23 cellular contexts compared by ENCODE assay signal in the genomic region with DNA sequence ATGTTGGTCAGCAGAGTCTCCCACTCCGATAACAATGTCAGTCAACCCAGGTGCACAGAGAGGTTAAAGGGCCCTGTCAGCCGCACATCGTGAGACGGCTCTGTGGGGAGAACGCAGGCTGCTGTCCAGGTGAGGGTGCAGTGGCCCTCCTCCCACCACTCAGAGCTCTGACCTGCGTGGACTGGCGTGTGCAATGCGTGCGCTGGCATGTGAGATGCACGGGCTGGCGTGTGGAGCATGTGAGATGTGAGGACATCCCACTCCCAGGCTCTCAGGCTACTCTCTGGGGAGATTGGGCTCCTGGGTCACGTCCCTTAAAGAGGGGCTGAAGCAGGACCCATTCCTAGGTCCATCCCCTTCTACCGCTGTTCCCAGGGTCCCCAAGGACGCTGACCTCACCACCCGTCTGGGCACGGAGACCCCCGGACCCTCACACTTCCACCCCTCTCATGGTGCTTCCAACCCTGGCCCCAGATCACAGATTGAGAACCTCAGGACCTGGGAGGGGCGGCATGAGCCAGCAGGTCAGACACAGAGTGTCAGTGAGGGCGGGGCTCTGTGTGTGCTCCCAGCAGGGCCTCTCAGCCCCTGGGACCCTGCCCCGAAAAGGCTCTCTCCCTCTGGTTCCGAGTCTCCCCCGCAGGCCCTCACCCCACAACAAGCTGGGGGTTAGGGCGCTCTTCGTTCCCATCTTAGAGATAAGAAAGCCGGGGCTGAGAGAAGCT. TPM values are rescaled to one million over a fixed set of nuclear protein-coding genes. Genes with fewer than 3 reads are reported as not detected.
DNase-seq lines count a peak whose midpoint lies in the region; ATAC-seq, FAIRE-seq and TF ChIP-seq lines count a peak whose summit lies in the region.
"Had no signal": no experiment of that assay in that cellular context is flagged by ENCODE, and none has a peak within 500 bp of the region (broad histone marks: within the 10 kb centered on the region; RNA-seq: fewer than 3 reads in every experiment).

No MANE protein-coding gene starts in this region.

- WGBS in HUES64: 85% methylated on average over 25 of the region's 25 CpGs
- 85 to 89% methylated on average over 25 of the region's 25 CpGs for WGBS in ectodermal cell, 2 experiments
- 55 to 72% (median 67%) methylated on average over 22 to 25 of the region's 25 CpGs for WGBS in small intestine, 3 donors
- WGBS in esophagus squamous epithelium, 2 donors: 78 to 85% methylated on average over 8 to 9 of the region's 25 CpGs

- H3K9me3 ChIP-seq in HUES64 (ENCODE audit: insufficient read depth, low read depth, low read length): no peaks in the 10 kb centered on the region
- no peaks in the 10 kb centered on the region for H3K9me3 ChIP-seq in ectodermal cell (ENCODE audit: control insufficient read depth, low read length)
- no peaks in the 10 kb centered on the region for H3K9me3 ChIP-seq in mucosa of rectum (ENCODE audit: control insufficient read depth in 2 of 2, low read length in 2 of 2)
- no peaks in the 10 kb centered on the region for H3K9me3 ChIP-seq in small intestine (ENCODE audit: control insufficient read depth, low read depth)
- H3K9me3 ChIP-seq in esophagus squamous epithelium: no peaks in the 10 kb centered on the region
- H3K9me3 ChIP-seq: lower lobe of right lung had no signal

- H3K27ac ChIP-seq in HUES64 (ENCODE audit: low read depth, low read length) (peak overlapping the region; percentile 28; the same call in 1 of the 2 replicates), ectodermal cell (ENCODE audit: insufficient read depth, low read depth, low read length, poor library complexity, severe bottlenecking) (peak overlapping the region; percentile 79), mucosa of rectum (ENCODE audit: low read depth in 2 of 2, low read length in 2 of 2) (peak overlapping the region; percentile 51 to 52), small intestine (ENCODE audit: low read depth in 1 of 2, low read length in 1 of 2) (no peak overlapping the region), esophagus squamous epithelium (no peak overlapping the region)
- H3K27ac ChIP-seq: lower lobe of right lung, upper lobe of left lung had no signal

- H3K4me3 ChIP-seq in HUES64 (ENCODE audit: low read length): no peak overlapping the region
- H3K4me3 ChIP-seq in ectodermal cell (ENCODE audit: insufficient read depth, low read depth, low read length): no peak overlapping the region
- no peak overlapping the region for H3K4me3 ChIP-seq in mucosa of rectum (ENCODE audit: low read length in 2 of 2)
- no peak overlapping the region for H3K4me3 ChIP-seq in small intestine (ENCODE audit: low read depth in 1 of 2, low read length in 2 of 2)
- no peak overlapping the region for H3K4me3 ChIP-seq in esophagus squamous epithelium
- H3K4me3 ChIP-seq: lower lobe of right lung, spleen, upper lobe of left lung had no signal

- ATAC-seq in HG03378 (IDR thresholded peaks at IDR 0.05; ENCODE audit: unreplicated experiment): no peak
- ATAC-seq: activated T-cell treated with anti-CD3 and anti-CD28 coated beads, Interleukin-2, amount 50 U/mL, for 72 hours had no signal

- TF ChIP-seq POLR2A in esophagus squamous epithelium (IDR thresholded peaks at IDR 0.05): no peak

- H3K9ac ChIP-seq in HUES64 (ENCODE audit: low read depth, low read length) (no peak overlapping the region), mucosa of rectum (ENCODE audit: low read depth in 1 of 2, low read length in 2 of 2) (peak overlapping the region in 1 of 2 donors; percentile 53)

- H3K4me1 ChIP-seq in HUES64 (ENCODE audit: insufficient read depth, low read length): peaks cover 20% of the 10 kb centered on the region; the same call in 1 of the 2 replicates
- H3K4me1 ChIP-seq in ectodermal cell (ENCODE audit: control insufficient read depth, insufficient read depth, low read length): peaks cover 46% of the 10 kb centered on the region
- H3K4me1 ChIP-seq in mucosa of rectum (ENCODE audit: control insufficient read depth in 2 of 2, insufficient read depth in 2 of 2, low read length in 2 of 2): peaks cover 35 to 39% of the 10 kb centered on the region in 2 donors
- H3K4me1 ChIP-seq in small intestine (ENCODE audit: control insufficient read depth in 2 of 2, insufficient read depth in 1 of 2, low read depth in 1 of 2, low read length in 1 of 2): no peaks in the 10 kb centered on the region
- peaks cover 0 to 9% (median 0%) of the 10 kb centered on the region in 3 donors for H3K4me1 ChIP-seq in esophagus squamous epithelium
- H3K4me1 ChIP-seq: lower lobe of right lung had no signal

- H3K36me3 ChIP-seq in HUES64 (ENCODE audit: insufficient read depth, low read length) (no peaks in the 10 kb centered on the region), ectodermal cell (ENCODE audit: control insufficient read depth, insufficient read depth, low read length) (no peaks in the 10 kb centered on the region), mucosa of rectum (ENCODE audit: control insufficient read depth in 2 of 2, insufficient read depth in 2 of 2, low read length in 2 of 2) (no peaks in the 10 kb centered on the region), small intestine (ENCODE audit: control insufficient read depth in 2 of 2, insufficient read depth in 2 of 2, low read length in 2 of 2) (no peaks in the 10 kb centered on the region), esophagus squamous epithelium (no peaks in the 10 kb centered on the region)
- H3K36me3 ChIP-seq: lower lobe of right lung, spleen, upper lobe of left lung had no signal

- no peak for FAIRE-seq in small intestine (lab: Jason Lieb, UNC)
- FAIRE-seq: H54 had no signal

- H3K27me3 ChIP-seq in HUES64 (ENCODE audit: insufficient read depth, low read length) (no peaks in the 10 kb centered on the region), ectodermal cell (ENCODE audit: control insufficient read depth, insufficient read depth, low read length, poor library complexity, severe bottlenecking) (no peaks in the 10 kb centered on the region), mucosa of rectum (ENCODE audit: control insufficient read depth in 2 of 2, insufficient read depth in 2 of 2, low read length in 2 of 2) (no peaks in the 10 kb centered on the region), small intestine (ENCODE audit: control insufficient read depth in 2 of 2, insufficient read depth in 2 of 2, low read length in 2 of 2) (no peaks in the 10 kb centered on the region), esophagus squamous epithelium (peaks cover 0 to 12% (median 0%) of the 10 kb centered on the region in 4 donors)
- H3K27me3 ChIP-seq: spleen, upper lobe of left lung had no signal

- no peak for TF ChIP-seq CTCF in esophagus squamous epithelium (IDR thresholded peaks at IDR 0.05)

- intact Hi-C loops in esophagus squamous epithelium (cut with DNase I): no loop called here

- DNase-seq in small intestine (peak; percentile 31), esophagus squamous epithelium (lab: John Stamatoyannopoulos, UW) (no peak), HT-29 (ENCODE audit: low spot score) (no peak)
- DNase-seq: activated naive CD4-positive, alpha-beta T cell; activated T-cell treated with anti-CD3 and anti-CD28 coated beads, Interleukin-2, amount 50 U/mL, for 72 hours; Calu3; effector CD8-positive, alpha-beta T cell; lower lobe of right lung; NCI-H1105; NCI-H1930; occipital lobe; SIG-M5; T1000 had no signal

RNA-seq across cellular contexts. Expression of a gene that starts 8.6 kb away (rescaled TPM):
- 0.15 TPM for polyA plus RNA-seq in HUES64 (2013, experiment 1 of 2)
- polyA plus RNA-seq in HUES64 (2013, experiment 2 of 2): 0.13 TPM
- 0.17 TPM for polyA plus RNA-seq in ectodermal cell (2013, experiment 1 of 4)
- 0.20 TPM for polyA plus RNA-seq in ectodermal cell (2013, experiment 2 of 4)
- 0.48 TPM for polyA plus RNA-seq in ectodermal cell (2013, experiment 3 of 4)
- polyA plus RNA-seq in ectodermal cell (2013, experiment 4 of 4): 0.49 TPM
- 1 to 10 TPM in 2 of 3 donors, under 1 TPM in 1; 0.15 to 1.6 (median 1.1) TPM for polyA plus RNA-seq in small intestine
- total RNA-seq in esophagus squamous epithelium: under 1 TPM in 2 of 4 donors, not detected in 2; 0.13 to 0.19 TPM
- total RNA-seq in HT-29 (2014; rRNA removed; shearing (Covaris generic)): not detected in 2 replicates
- total RNA-seq: Calu3, epithelial cell of proximal tubule, lower lobe of right lung, M059J, occipital lobe, upper lobe of left lung had no signal
- polyA plus RNA-seq: CD14-positive monocyte had no signal

Comparison
In these comparisons a context has a peak if more than half of its experiments do, and no peak if none do; other contexts are left out.
1. H3K27ac ChIP-seq: peak in HUES64 (single experiment), ectodermal cell (single experiment) and mucosa of rectum (2 of 2); none in small intestine (0 of 2) and esophagus squamous epithelium (0 of 4).